Comparison of ENCODE assay signal across 19 cellular contexts in the genomic region with DNA sequence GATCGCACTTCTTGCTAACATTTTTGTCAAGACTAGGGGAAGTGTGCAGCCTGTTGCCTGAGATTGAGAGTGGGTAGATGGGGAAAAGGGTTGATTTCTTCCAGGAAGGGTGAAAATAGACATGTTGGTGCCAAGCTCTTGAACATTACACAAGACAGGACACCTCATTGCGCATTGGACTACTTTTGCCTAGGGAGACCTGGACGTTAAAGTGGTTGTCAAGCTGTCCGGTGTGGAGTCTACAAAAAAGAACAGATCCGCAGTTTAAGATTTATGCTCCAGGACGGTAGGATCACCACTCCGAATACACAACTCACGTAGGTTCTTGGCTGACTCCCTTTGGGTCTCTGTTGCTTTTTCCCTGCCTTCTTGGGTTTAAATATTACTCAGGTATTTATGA. TPM values are rescaled to one million over a fixed set of nuclear protein-coding genes. Genes with fewer than 3 reads are reported as not detected.
DNase-seq lines count a peak whose midpoint lies in the region; ATAC-seq and TF ChIP-seq lines count a peak whose summit lies in the region.
"Had no signal": no experiment of that assay in that cellular context is flagged by ENCODE, and none has a peak within 500 bp of the region (broad histone marks: within the 10 kb centered on the region; RNA-seq: fewer than 3 reads in every experiment).

No MANE protein-coding gene starts in this region.

- H3K18ac ChIP-seq in mesenchymal stem cell (ENCODE audit: low read depth in 1 of 2, low read length in 2 of 2), result no peak overlapping the region

- H3K4me3 Mint-ChIP-seq in WTC11, result no peak overlapping the region
- H3K4me3 Mint-ChIP-seq: CD4-positive, CD25-positive, alpha-beta regulatory T cell; CD8-positive, alpha-beta memory T cell had no signal

- H3K9ac ChIP-seq in mesenchymal stem cell (ENCODE audit: low read length), result no peak overlapping the region

- H3K4me2 ChIP-seq in mesenchymal stem cell (ENCODE audit: low read length, poor library complexity, severe bottlenecking), result no peak overlapping the region

- H3K4me3 ChIP-seq in mesenchymal stem cell (ENCODE audit: insufficient read depth in 1 of 2, low read depth in 1 of 2, low read length in 2 of 2) (no peak overlapping the region), stomach (no peak overlapping the region)
- H3K4me3 ChIP-seq: GM12878 had no signal

- peaks cover 2% of the 10 kb centered on the region for H3K4me1 ChIP-seq in mesenchymal stem cell (ENCODE audit: control insufficient read depth, insufficient read depth, low read depth, low read length)
- no peaks in the 10 kb centered on the region for H3K4me1 ChIP-seq in stomach
- H3K4me1 ChIP-seq: BE2C had no signal

- H2BK120ac ChIP-seq in mesenchymal stem cell (ENCODE audit: low read depth, low read length), result peak overlapping the region; percentile 52

- H2BK5ac ChIP-seq in mesenchymal stem cell (ENCODE audit: low read depth, low read length, poor library complexity, severe bottlenecking), result no peak overlapping the region

- TF ChIP-seq POLR2A in stomach (IDR thresholded peaks at IDR 0.05), result no peak

- H3K27me3 ChIP-seq in mesenchymal stem cell (ENCODE audit: control insufficient read depth in 1 of 2, insufficient read depth in 1 of 2, low read length in 2 of 2) (no peaks in the 10 kb centered on the region), stomach (no peaks in the 10 kb centered on the region)
- H3K27me3 ChIP-seq: BE2C had no signal

- DNase-seq in mesenchymal stem cell (no peak), omental fat pad (ENCODE audit: low spot score) (no peak), stomach (no peak), OCI-M1 (lab: John Stamatoyannopoulos, UW) (no peak), WTC11 (ENCODE audit: low spot score) (no peak), globus pallidus (ENCODE audit: low spot score) (no peak), hepatic stellate cell (ENCODE audit: low spot score) (no peak)
- DNase-seq: ACHN; BE2C; C1 segment of cervical spinal cord; CD4-positive, CD25-positive, alpha-beta regulatory T cell; CD8-positive, alpha-beta memory T cell; COR-L47; DMS 273 treated with DMSO at 0.1 percent for 48 hours; DMS53; DND-41; EL; HCEC 1CT had no signal

- CTCF ChIA-PET in WTC11 (lab: Charles Lee), result interaction anchor here (2.2 kb wide), 1 partner anchor 16 kb away, joined by 5 read pairs; no protein-coding TSS in a partner anchor

- peak; percentile 52 for TF ChIP-seq EP300 in stomach (IDR thresholded peaks at IDR 0.05)

- no peaks in the 10 kb centered on the region for H3K79me1 ChIP-seq in mesenchymal stem cell (replicated peaks; ENCODE audit: low read length, poor library complexity, severe bottlenecking)

- no peak overlapping the region for H4K91ac ChIP-seq in mesenchymal stem cell (ENCODE audit: low read length)

- H4K8ac ChIP-seq in mesenchymal stem cell (ENCODE audit: low read length), result no peak overlapping the region

- H3K9me3 ChIP-seq in mesenchymal stem cell (ENCODE audit: control insufficient read depth, low read length) (no peaks in the 10 kb centered on the region), stomach (peaks cover 0 to 6% (median 2%) of the 10 kb centered on the region in 4 donors)
- H3K9me3 ChIP-seq: BE2C had no signal

- peaks cover 24% of the 10 kb centered on the region for H3K36me3 Mint-ChIP-seq in WTC11
- H3K36me3 Mint-ChIP-seq: CD4-positive, CD25-positive, alpha-beta regulatory T cell had no signal

- no peak overlapping the region for H3K27ac Mint-ChIP-seq in WTC11
- H3K27ac Mint-ChIP-seq: CD4-positive, CD25-positive, alpha-beta regulatory T cell; CD8-positive, alpha-beta memory T cell had no signal

- no peak overlapping the region for H3K14ac ChIP-seq in mesenchymal stem cell (ENCODE audit: low read length in 2 of 2)

- H2AK5ac ChIP-seq in mesenchymal stem cell (ENCODE audit: low read length, severe bottlenecking), result no peak overlapping the region

- POLR2A ChIA-PET in WTC11 (lab: Charles Lee), result no interaction called here

- peaks cover 36% of the 10 kb centered on the region for H3K9me3 Mint-ChIP-seq in WTC11

- H3K36me3 ChIP-seq in mesenchymal stem cell (ENCODE audit: control insufficient read depth in 1 of 2, insufficient read depth in 2 of 2, low read depth in 1 of 2, low read length in 2 of 2) (no peaks in the 10 kb centered on the region), stomach (no peaks in the 10 kb centered on the region)
- H3K36me3 ChIP-seq: BE2C had no signal

- 87% methylated on average over 8 of the region's 8 CpGs for WGBS in mesenchymal stem cell
- WGBS in stomach, 5 donors, result 74 to 96% (median 94%) methylated on average over 8 of the region's 8 CpGs

- H3K4me1 Mint-ChIP-seq in WTC11, result peaks cover 29% of the 10 kb centered on the region
- H3K4me1 Mint-ChIP-seq: CD4-positive, CD25-positive, alpha-beta regulatory T cell; CD8-positive, alpha-beta memory T cell had no signal

- H3K27ac ChIP-seq in mesenchymal stem cell (ENCODE audit: low read length, poor library complexity, severe bottlenecking) (no peak overlapping the region), stomach (peak overlapping the region in 2 of 5 donors; percentile 46 to 72)

- intact Hi-C loops in stomach (cut with DNase I; ENCODE audit: low total_unique reads), result no loop called here

- H2BK15ac ChIP-seq in mesenchymal stem cell (ENCODE audit: low read depth, poor library complexity, severe bottlenecking), result no peak overlapping the region

- H3K23ac ChIP-seq in mesenchymal stem cell (ENCODE audit: low read length in 2 of 2), result no peak overlapping the region

- peak; percentile 44 for ATAC-seq in omental fat pad (ENCODE audit: low FRiP score)
- no peak for ATAC-seq in WTC11
- ATAC-seq: GM12878 had no signal

- H3K4ac ChIP-seq in mesenchymal stem cell (ENCODE audit: low read depth in 1 of 2, low read length in 2 of 2), result no peak overlapping the region

- H2AFZ ChIP-seq in mesenchymal stem cell (ENCODE audit: low read depth, low read length), result no peak overlapping the region

- TF ChIP-seq CTCF in omental fat pad (IDR thresholded peaks at IDR 0.05) (no peak), stomach (IDR thresholded peaks at IDR 0.05) (no peak), WTC11 (IDR thresholded peaks at IDR 0.05) (no peak)

- no peak overlapping the region for H2BK12ac ChIP-seq in mesenchymal stem cell (ENCODE audit: low read length in 2 of 2)

- peaks cover 9% of the 10 kb centered on the region for H3K27me3 Mint-ChIP-seq in WTC11 (ENCODE audit: low read depth)
- H3K27me3 Mint-ChIP-seq: CD4-positive, CD25-positive, alpha-beta regulatory T cell had no signal

TF ChIP-seq in WTC11, 78 proteins besides CTCF, POLR2A, EP300 and RAD21:
- TF ChIP-seq, protein P1, sequence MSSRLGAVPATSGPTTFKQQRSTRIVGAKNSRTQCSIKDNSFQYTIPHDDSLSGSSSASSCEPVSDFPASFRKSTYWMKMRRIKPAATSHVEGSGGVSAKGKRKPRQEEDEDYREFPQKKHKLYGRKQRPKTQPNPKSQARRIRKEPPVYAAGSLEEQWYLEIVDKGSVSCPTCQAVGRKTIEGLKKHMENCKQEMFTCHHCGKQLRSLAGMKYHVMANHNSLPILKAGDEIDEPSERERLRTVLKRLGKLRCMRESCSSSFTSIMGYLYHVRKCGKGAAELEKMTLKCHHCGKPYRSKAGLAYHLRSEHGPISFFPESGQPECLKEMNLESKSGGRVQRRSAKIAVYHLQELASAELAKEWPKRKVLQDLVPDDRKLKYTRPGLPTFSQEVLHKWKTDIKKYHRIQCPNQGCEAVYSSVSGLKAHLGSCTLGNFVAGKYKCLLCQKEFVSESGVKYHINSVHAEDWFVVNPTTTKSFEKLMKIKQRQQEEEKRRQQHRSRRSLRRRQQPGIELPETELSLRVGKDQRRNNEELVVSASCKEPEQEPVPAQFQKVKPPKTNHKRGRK (CRISPR knock-in tag; IDR thresholded peaks at IDR 0.05; ENCODE audit: borderline replicate concordance), result no peak
- TF ChIP-seq ETV6 (CRISPR knock-in tag; IDR thresholded peaks at IDR 0.05) (no peak), ZNF423 (CRISPR knock-in tag; IDR thresholded peaks at IDR 0.05) (no peak), ZNF263 (CRISPR knock-in tag; IDR thresholded peaks at IDR 0.05; ENCODE audit: low read depth) (no peak), RELA (CRISPR knock-in tag; IDR thresholded peaks at IDR 0.05; ENCODE audit: borderline replicate concordance) (no peak), ZNF317 (CRISPR knock-in tag; IDR thresholded peaks at IDR 0.05; ENCODE audit: borderline replicate concordance, low read depth) (no peak), ATF1 (CRISPR knock-in tag; IDR thresholded peaks at IDR 0.05) (no peak)
- TF ChIP-seq, protein P2, sequence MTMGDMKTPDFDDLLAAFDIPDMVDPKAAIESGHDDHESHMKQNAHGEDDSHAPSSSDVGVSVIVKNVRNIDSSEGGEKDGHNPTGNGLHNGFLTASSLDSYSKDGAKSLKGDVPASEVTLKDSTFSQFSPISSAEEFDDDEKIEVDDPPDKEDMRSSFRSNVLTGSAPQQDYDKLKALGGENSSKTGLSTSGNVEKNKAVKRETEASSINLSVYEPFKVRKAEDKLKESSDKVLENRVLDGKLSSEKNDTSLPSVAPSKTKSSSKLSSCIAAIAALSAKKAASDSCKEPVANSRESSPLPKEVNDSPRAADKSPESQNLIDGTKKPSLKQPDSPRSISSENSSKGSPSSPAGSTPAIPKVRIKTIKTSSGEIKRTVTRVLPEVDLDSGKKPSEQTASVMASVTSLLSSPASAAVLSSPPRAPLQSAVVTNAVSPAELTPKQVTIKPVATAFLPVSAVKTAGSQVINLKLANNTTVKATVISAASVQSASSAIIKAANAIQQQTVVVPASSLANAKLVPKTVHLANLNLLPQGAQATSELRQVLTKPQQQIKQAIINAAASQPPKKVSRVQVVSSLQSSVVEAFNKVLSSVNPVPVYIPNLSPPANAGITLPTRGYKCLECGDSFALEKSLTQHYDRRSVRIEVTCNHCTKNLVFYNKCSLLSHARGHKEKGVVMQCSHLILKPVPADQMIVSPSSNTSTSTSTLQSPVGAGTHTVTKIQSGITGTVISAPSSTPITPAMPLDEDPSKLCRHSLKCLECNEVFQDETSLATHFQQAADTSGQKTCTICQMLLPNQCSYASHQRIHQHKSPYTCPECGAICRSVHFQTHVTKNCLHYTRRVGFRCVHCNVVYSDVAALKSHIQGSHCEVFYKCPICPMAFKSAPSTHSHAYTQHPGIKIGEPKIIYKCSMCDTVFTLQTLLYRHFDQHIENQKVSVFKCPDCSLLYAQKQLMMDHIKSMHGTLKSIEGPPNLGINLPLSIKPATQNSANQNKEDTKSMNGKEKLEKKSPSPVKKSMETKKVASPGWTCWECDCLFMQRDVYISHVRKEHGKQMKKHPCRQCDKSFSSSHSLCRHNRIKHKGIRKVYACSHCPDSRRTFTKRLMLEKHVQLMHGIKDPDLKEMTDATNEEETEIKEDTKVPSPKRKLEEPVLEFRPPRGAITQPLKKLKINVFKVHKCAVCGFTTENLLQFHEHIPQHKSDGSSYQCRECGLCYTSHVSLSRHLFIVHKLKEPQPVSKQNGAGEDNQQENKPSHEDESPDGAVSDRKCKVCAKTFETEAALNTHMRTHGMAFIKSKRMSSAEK (CRISPR knock-in tag; IDR thresholded peaks at IDR 0.05; ENCODE audit: borderline replicate concordance), result no peak

RNA-seq across cellular contexts. Expression of gene LRIG1, which starts 56.3 kb away (rescaled TPM):
- polyA plus RNA-seq in mesenchymal stem cell (2013, experiment 1 of 2), result 11.6 TPM
- 12.2 TPM for polyA plus RNA-seq in mesenchymal stem cell (2013, experiment 2 of 2)
- total RNA-seq in omental fat pad (10 to 100 TPM; 44.2 to 96.2 (median 57.6) TPM), stomach (100 to 1,000 TPM in 3 of 5 donors, 10 to 100 TPM in 2; 85.8 to 278 (median 101) TPM), WTC11 (2021) (105 to 109 TPM (median 108 TPM) in 3 replicates)
- polyA plus RNA-seq in stomach, result 10 to 100 TPM; 20.2 to 31.5 (median 21.2) TPM
